Comparison of ENCODE assay signal across 9 cellular contexts in the genomic region with DNA sequence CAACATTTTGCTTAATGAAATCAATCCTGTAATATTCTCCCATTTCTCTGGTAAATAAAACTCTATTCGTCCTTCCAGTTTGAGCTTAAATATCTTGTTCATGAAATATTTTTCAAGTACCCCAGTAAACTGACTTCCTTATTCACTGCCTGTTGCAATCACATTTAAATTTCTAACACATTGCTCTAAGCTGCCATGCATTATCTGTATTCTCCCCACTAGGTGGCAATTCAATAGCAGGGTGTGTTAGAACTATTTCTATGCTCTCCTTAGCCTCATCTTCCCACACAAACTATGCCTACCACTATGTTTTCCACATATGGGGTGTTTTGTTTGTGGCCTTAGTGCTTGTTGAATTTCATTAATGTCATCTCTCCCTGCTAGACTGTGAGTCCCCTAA.
DNase-seq lines count a peak whose midpoint lies in the region; ATAC-seq and TF ChIP-seq lines count a peak whose summit lies in the region.
"Had no signal": no experiment of that assay in that cellular context is flagged by ENCODE, and none has a peak within 500 bp of the region (broad histone marks: within the 10 kb centered on the region; RNA-seq: fewer than 3 reads in every experiment).

No MANE protein-coding gene starts in this region.

- H3K27me3 Mint-ChIP-seq in activated T-cell treated with anti-CD3 and anti-CD28 coated beads, Interleukin-2, amount 50 U/mL, for 72 hours (ENCODE audit: low read depth) = no peaks in the 10 kb centered on the region
- H3K27me3 Mint-ChIP-seq: dendritic cell treated with granulocyte-macrophage colony-stimulating factor and Interleukin-4, amounts not matched to agents 40 ng/mL and 50 ng/mL, for 4 days had no signal

- no peaks in the 10 kb centered on the region for H3K36me3 Mint-ChIP-seq in activated T-cell treated with anti-CD3 and anti-CD28 coated beads, Interleukin-2, amount 50 U/mL, for 72 hours (ENCODE audit: insufficient read depth in 2 of 2)

- ATAC-seq in HG03354 (IDR thresholded peaks at IDR 0.05; ENCODE audit: poor library complexity, severe bottlenecking, unreplicated experiment) (peak; percentile 49), left ventricle myocardium superior (peak; percentile 77), GM18873 (IDR thresholded peaks at IDR 0.05; ENCODE audit: low FRiP score, unreplicated experiment) (no peak)
- ATAC-seq in activated T-cell treated with anti-CD3 and anti-CD28 coated beads, Interleukin-2, amount 50 U/mL, for 72 hours (replicated peaks in 1 of 2) = no peak

- no peaks in the 10 kb centered on the region for H3K27me3 ChIP-seq in GM06990 (replicated peaks; ENCODE audit: control insufficient read depth, insufficient read depth, low read length)
- H3K27me3 ChIP-seq in tibial nerve = no peaks in the 10 kb centered on the region

- intact Hi-C loops in left ventricle myocardium superior (cut with micrococcal nuclease) = loop anchor here (10.0 kb wide), 1 partner anchor 149 kb away; no protein-coding TSS in a partner anchor

- 49 to 77% methylated on average over 1 of the region's 1 CpG for WGBS in tibial nerve, 2 donors

- no peak overlapping the region for H3K27ac Mint-ChIP-seq in activated T-cell treated with anti-CD3 and anti-CD28 coated beads, Interleukin-2, amount 50 U/mL, for 72 hours
- H3K27ac Mint-ChIP-seq: dendritic cell treated with granulocyte-macrophage colony-stimulating factor and Interleukin-4, amounts not matched to agents 40 ng/mL and 50 ng/mL, for 4 days had no signal

- H3K4me1 Mint-ChIP-seq in activated T-cell treated with anti-CD3 and anti-CD28 coated beads, Interleukin-2, amount 50 U/mL, for 72 hours (ENCODE audit: low read depth) = no peaks in the 10 kb centered on the region

- H3K36me3 ChIP-seq in GM06990 (ENCODE audit: control insufficient read depth, insufficient read depth, low read length) (no peaks in the 10 kb centered on the region), SK-N-MC (ENCODE audit: insufficient read depth, low read length) (no peaks in the 10 kb centered on the region), tibial nerve (no peaks in the 10 kb centered on the region)

- no peaks in the 10 kb centered on the region for H3K9me3 ChIP-seq in SK-N-MC (ENCODE audit: low read depth, low read length)
- no peaks in the 10 kb centered on the region for H3K9me3 ChIP-seq in tibial nerve

- H3K4me3 ChIP-seq in GM06990 (replicated peaks; ENCODE audit: low read depth, low read length) = no peak overlapping the region
- no peak overlapping the region for H3K4me3 ChIP-seq in SK-N-MC
- H3K4me3 ChIP-seq in tibial nerve = no peak overlapping the region

- TF ChIP-seq CTCF in GM06990 (IDR thresholded peaks at IDR 0.05; ENCODE audit: insufficient read depth, low read length, poor library complexity, severe bottlenecking) (peak; percentile 23), tibial nerve (IDR thresholded peaks at IDR 0.05) (peak; percentile 21 to 49 (median 40))

- TF ChIP-seq EP300 in tibial nerve (IDR thresholded peaks at IDR 0.05) = no peak

- H3K4me3 Mint-ChIP-seq in activated T-cell treated with anti-CD3 and anti-CD28 coated beads, Interleukin-2, amount 50 U/mL, for 72 hours = no peak overlapping the region
- H3K4me3 Mint-ChIP-seq: dendritic cell treated with granulocyte-macrophage colony-stimulating factor and Interleukin-4, amounts not matched to agents 40 ng/mL and 50 ng/mL, for 4 days had no signal

- H3K9ac ChIP-seq in SK-N-MC (ENCODE audit: insufficient read length) = no peak overlapping the region

- DNase-seq in GM06990 (ENCODE audit: extremely low read depth, insufficient read length) (no peak), SK-N-MC (ENCODE audit: low read depth, low spot score) (peak; percentile 3), left ventricle myocardium superior (no peak), tibial nerve (ENCODE audit: low spot score in 2 of 2) (no peak)
- DNase-seq in stimulated activated naive CD4-positive, alpha-beta T cell treated with Interleukin-2 at 50 U/mL for 16 hours (lab: John Stamatoyannopoulos, UW) = no peak
- DNase-seq in activated T-cell treated with anti-CD3 and anti-CD28 coated beads, Interleukin-2, amount 50 U/mL, for 72 hours = no peak

- no peaks in the 10 kb centered on the region for H3K9me3 Mint-ChIP-seq in activated T-cell treated with anti-CD3 and anti-CD28 coated beads, Interleukin-2, amount 50 U/mL, for 72 hours
- H3K9me3 Mint-ChIP-seq: dendritic cell treated with granulocyte-macrophage colony-stimulating factor and Interleukin-4, amounts not matched to agents 40 ng/mL and 50 ng/mL, for 4 days had no signal

- TF ChIP-seq POLR2A in tibial nerve (IDR thresholded peaks at IDR 0.05) = no peak

- H3K4me1 ChIP-seq in tibial nerve = no peaks in the 10 kb centered on the region

- no peak overlapping the region for H3K27ac ChIP-seq in SK-N-MC
- no peak overlapping the region for H3K27ac ChIP-seq in tibial nerve

Comparison
In these comparisons a context has a peak if more than half of its experiments do, and no peak if none do; other contexts are left out.
1. ATAC-seq: peak in HG03354 (single experiment) and left ventricle myocardium superior (single experiment); none in GM18873 (single experiment) and activated T-cell treated with anti-CD3 and anti-CD28 coated beads, Interleukin-2, amount 50 U/mL, for 72 hours (0 of 2).